16 cellular contexts compared by ENCODE assay signal in genomic region chr3:190326930-190327329, GRCh38. TPM values are rescaled to one million over a fixed set of nuclear protein-coding genes. Genes with fewer than 3 reads are reported as not detected.
DNase-seq lines count a peak whose midpoint lies in the region; ATAC-seq and TF ChIP-seq lines count a peak whose summit lies in the region.
"Had no signal": no experiment of that assay in that cellular context is flagged by ENCODE, and none has a peak within 500 bp of the region (broad histone marks: within the 10 kb centered on the region; RNA-seq: fewer than 3 reads in every experiment).

No MANE protein-coding gene starts in this region.

- H3K36me3 Mint-ChIP-seq in osteocyte (ENCODE audit: unreplicated experiment), result no peaks in the 10 kb centered on the region
- H3K36me3 Mint-ChIP-seq: brain; CD14-positive monocyte; stimulated activated naive B cell treated with anti-CD40 and anti-IgM and Interleukin-4, amounts not matched to agents 10 μg/mL and 1 μg/mL and 100 μg/mL, for 72 hours had no signal

- H3K27ac Mint-ChIP-seq in osteocyte (ENCODE audit: unreplicated experiment), result no peak overlapping the region
- H3K27ac Mint-ChIP-seq: activated T-helper 17 cell treated with anti-CD3 and anti-CD28 coated beads, Interleukin-2, amount 50 U/mL, for 72 hours; CD14-positive monocyte; stimulated activated naive B cell treated with anti-CD40 and anti-IgM and Interleukin-4, amounts not matched to agents 10 μg/mL and 1 μg/mL and 100 μg/mL, for 72 hours had no signal

- no peak for TF ChIP-seq POLR2A in adrenal gland (IDR thresholded peaks at IDR 0.05)

- H3K27me3 ChIP-seq in adrenal gland, result no peaks in the 10 kb centered on the region
- no peaks in the 10 kb centered on the region for H3K27me3 ChIP-seq in foreskin keratinocyte
- peaks cover 5% of the 10 kb centered on the region for H3K27me3 ChIP-seq in effector memory CD4-positive, alpha-beta T cell (replicated peaks; ENCODE audit: control insufficient read depth, insufficient read depth, low read length, poor library complexity, severe bottlenecking)

- H3K4me3 ChIP-seq in adrenal gland, result peak overlapping the region in 1 of 4 donors; percentile 29
- H3K4me3 ChIP-seq in effector memory CD4-positive, alpha-beta T cell (ENCODE audit: insufficient read depth, low read depth, low read length, poor library complexity, severe bottlenecking), result no peak overlapping the region

- H3K4me1 ChIP-seq in adrenal gland (replicated peaks in 1 of 2), result peaks cover 27 to 37% of the 10 kb centered on the region in 2 donors
- peaks cover 14% of the 10 kb centered on the region for H3K4me1 ChIP-seq in foreskin keratinocyte
- peaks cover 2% of the 10 kb centered on the region for H3K4me1 ChIP-seq in effector memory CD4-positive, alpha-beta T cell (ENCODE audit: control insufficient read depth, insufficient read depth, low read length, poor library complexity, severe bottlenecking)

- H3K4me1 Mint-ChIP-seq in osteocyte (ENCODE audit: unreplicated experiment), result peaks cover 25% of the 10 kb centered on the region

- no peaks in the 10 kb centered on the region for H3K27me3 Mint-ChIP-seq in osteocyte (ENCODE audit: unreplicated experiment)

- DNase-seq in adrenal gland (peak in 6 of 7 donors; percentile 35 to 63 (median 53)), foreskin keratinocyte (no peak), mucosa of gallbladder (ENCODE audit: low spot score) (peak; percentile 54), osteocyte (ENCODE audit: extremely low spot score, unreplicated experiment) (no peak), NCI-H1105 treated with DMSO at 0.1 percent for 48 hours (lab: John Stamatoyannopoulos, UW) (no peak)
- no peak for DNase-seq in effector memory CD4-positive, alpha-beta T cell
- DNase-seq: activated CD4-positive, alpha-beta T cell treated with anti-CD3 and anti-CD28 coated beads, Interleukin-2, amount 50 U/mL, for 4 hours; NCI-H1694; NCI-H748 treated with DMSO at 0.1 percent for 48 hours; stimulated activated naive B cell treated with anti-CD40 and anti-IgM and Interleukin-4, amounts not matched to agents 10 μg/mL and 1 μg/mL and 100 μg/mL, for 72 hours had no signal

- TF ChIP-seq CTCF in C4-2B (conservative IDR thresholded peaks at IDR 0.05), result peak; percentile 19
- peak in 4 of 6 experiments; percentile 23 to 59 (median 47) for TF ChIP-seq CTCF in adrenal gland (IDR thresholded peaks at IDR 0.05)
- peak; percentile 55 for TF ChIP-seq CTCF in foreskin keratinocyte (conservative IDR thresholded peaks at IDR 0.05)
- TF ChIP-seq CTCF in osteocyte (IDR thresholded peaks at IDR 0.05), result no peak

- H3K36me3 ChIP-seq in adrenal gland (replicated peaks in 1 of 2), result no peaks in the 10 kb centered on the region
- no peaks in the 10 kb centered on the region for H3K36me3 ChIP-seq in effector memory CD4-positive, alpha-beta T cell (ENCODE audit: control insufficient read depth, insufficient read depth, low read length)

- 19 to 28% (median 21%) methylated on average over 4 of the region's 4 CpGs for WGBS in adrenal gland, 4 donors

- intact Hi-C loops in adrenal gland (cut with DNase I), result loop anchor here in 1 of 2 donors (10.0 kb wide), 2 partner anchors 58 to 98 kb away; partner anchors contain the start of gene CLDN16

- H3K9me3 ChIP-seq in adrenal gland (replicated peaks in 1 of 3), result no peaks in the 10 kb centered on the region
- H3K9me3 ChIP-seq in effector memory CD4-positive, alpha-beta T cell (ENCODE audit: control insufficient read depth, low read length), result no peaks in the 10 kb centered on the region

- ATAC-seq in foreskin keratinocyte (no peak), HG03139 (IDR thresholded peaks at IDR 0.05; ENCODE audit: unreplicated experiment) (no peak)
- ATAC-seq: activated T-helper 17 cell treated with anti-CD3 and anti-CD28 coated beads, Interleukin-2, amount 50 U/mL, for 72 hours; stimulated activated naive B cell treated with anti-CD40 and anti-IgM and Interleukin-4, amounts not matched to agents 10 μg/mL and 1 μg/mL and 100 μg/mL, for 72 hours had no signal

- no peak overlapping the region for H3K27ac ChIP-seq in C4-2B
- peak overlapping the region in 4 of 5 donors; percentile 27 to 85 (median 76) for H3K27ac ChIP-seq in adrenal gland
- H3K27ac ChIP-seq in foreskin keratinocyte, result peak overlapping the region; percentile 84
- H3K27ac ChIP-seq in effector memory CD4-positive, alpha-beta T cell (ENCODE audit: insufficient read depth, low read length, poor library complexity, severe bottlenecking), result no peak overlapping the region
- H3K27ac ChIP-seq: RWPE1 had no signal

- no peak overlapping the region for H3K4me3 Mint-ChIP-seq in osteocyte (ENCODE audit: unreplicated experiment)
- H3K4me3 Mint-ChIP-seq: activated T-helper 17 cell treated with anti-CD3 and anti-CD28 coated beads, Interleukin-2, amount 50 U/mL, for 72 hours; brain; CD14-positive monocyte; stimulated activated naive B cell treated with anti-CD40 and anti-IgM and Interleukin-4, amounts not matched to agents 10 μg/mL and 1 μg/mL and 100 μg/mL, for 72 hours had no signal

- no peaks in the 10 kb centered on the region for H3K9me3 Mint-ChIP-seq in osteocyte (ENCODE audit: unreplicated experiment)
- H3K9me3 Mint-ChIP-seq: activated T-helper 17 cell treated with anti-CD3 and anti-CD28 coated beads, Interleukin-2, amount 50 U/mL, for 72 hours; brain; CD14-positive monocyte; stimulated activated naive B cell treated with anti-CD40 and anti-IgM and Interleukin-4, amounts not matched to agents 10 μg/mL and 1 μg/mL and 100 μg/mL, for 72 hours had no signal

RNA-seq across cellular contexts. Expression of gene CLDN1, which starts 4.7 kb away (rescaled TPM):
- total RNA-seq in adrenal gland (100 to 1,000 TPM in 1 of 8 donors, 10 to 100 TPM in 7; 15.6 to 155 (median 76.2) TPM), foreskin keratinocyte (1.9 and 5.4 TPM in 2 replicates), mucosa of gallbladder (38.2 TPM), osteocyte (41.4 and 43.8 TPM in 2 replicates)
- polyA plus RNA-seq in adrenal gland (10 to 100 TPM; 28.2 to 53.4 (median 39.3) TPM), foreskin keratinocyte (0.99 and 3.0 TPM in 2 replicates)
- polyA plus RNA-seq: CD14-positive monocyte had no signal

Comparison
In these comparisons a context has a peak if more than half of its experiments do, and no peak if none do; other contexts are left out.
1. H3K27ac ChIP-seq: peak in adrenal gland (4 of 5) and foreskin keratinocyte (single experiment); none in C4-2B (single experiment) and effector memory CD4-positive, alpha-beta T cell (single experiment).
2. DNase-seq: peak in adrenal gland (6 of 7) and mucosa of gallbladder (single experiment); none in foreskin keratinocyte (0 of 2), osteocyte (single experiment), effector memory CD4-positive, alpha-beta T cell (0 of 3) and NCI-H1105 treated with DMSO at 0.1 percent for 48 hours (single experiment).